In the genomic region with DNA sequence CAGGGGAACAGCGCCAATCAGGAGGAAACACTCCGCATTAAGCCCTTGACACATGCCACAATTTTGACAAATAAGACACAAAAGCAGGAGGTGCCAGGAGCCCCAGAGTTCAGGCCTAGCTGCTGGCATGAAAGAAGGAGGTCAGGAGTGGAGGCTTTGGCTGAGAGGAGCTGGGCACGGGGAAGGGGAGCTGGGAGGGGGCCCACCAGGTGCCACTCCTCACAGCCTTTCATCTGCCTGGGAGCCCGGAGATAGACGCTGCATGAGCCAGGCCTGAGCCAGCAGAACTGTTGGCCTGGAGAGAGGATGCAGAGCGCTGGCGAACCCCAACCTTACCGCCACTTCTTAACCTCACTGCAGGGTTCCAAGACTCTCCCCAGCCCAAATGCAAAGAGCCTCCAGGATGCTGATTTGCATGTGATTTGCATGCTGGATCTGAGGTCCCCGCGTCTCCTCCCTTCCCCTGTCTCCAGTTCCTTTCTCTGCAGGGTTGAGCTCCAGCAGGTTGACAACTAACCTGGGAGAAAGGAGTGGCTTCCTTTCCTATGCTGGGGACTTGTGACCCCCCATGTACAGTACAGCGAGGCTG, we compare ENCODE assay signal across 1 cellular context.
TF ChIP-seq lines count a peak whose summit lies in the region.

No MANE protein-coding gene starts in this region.

TF ChIP-seq in HepG2, 621 proteins besides CTCF, POLR2A, EP300 and RAD21 (continued from another document and continues in another):
- TF ChIP-seq, protein P1, sequence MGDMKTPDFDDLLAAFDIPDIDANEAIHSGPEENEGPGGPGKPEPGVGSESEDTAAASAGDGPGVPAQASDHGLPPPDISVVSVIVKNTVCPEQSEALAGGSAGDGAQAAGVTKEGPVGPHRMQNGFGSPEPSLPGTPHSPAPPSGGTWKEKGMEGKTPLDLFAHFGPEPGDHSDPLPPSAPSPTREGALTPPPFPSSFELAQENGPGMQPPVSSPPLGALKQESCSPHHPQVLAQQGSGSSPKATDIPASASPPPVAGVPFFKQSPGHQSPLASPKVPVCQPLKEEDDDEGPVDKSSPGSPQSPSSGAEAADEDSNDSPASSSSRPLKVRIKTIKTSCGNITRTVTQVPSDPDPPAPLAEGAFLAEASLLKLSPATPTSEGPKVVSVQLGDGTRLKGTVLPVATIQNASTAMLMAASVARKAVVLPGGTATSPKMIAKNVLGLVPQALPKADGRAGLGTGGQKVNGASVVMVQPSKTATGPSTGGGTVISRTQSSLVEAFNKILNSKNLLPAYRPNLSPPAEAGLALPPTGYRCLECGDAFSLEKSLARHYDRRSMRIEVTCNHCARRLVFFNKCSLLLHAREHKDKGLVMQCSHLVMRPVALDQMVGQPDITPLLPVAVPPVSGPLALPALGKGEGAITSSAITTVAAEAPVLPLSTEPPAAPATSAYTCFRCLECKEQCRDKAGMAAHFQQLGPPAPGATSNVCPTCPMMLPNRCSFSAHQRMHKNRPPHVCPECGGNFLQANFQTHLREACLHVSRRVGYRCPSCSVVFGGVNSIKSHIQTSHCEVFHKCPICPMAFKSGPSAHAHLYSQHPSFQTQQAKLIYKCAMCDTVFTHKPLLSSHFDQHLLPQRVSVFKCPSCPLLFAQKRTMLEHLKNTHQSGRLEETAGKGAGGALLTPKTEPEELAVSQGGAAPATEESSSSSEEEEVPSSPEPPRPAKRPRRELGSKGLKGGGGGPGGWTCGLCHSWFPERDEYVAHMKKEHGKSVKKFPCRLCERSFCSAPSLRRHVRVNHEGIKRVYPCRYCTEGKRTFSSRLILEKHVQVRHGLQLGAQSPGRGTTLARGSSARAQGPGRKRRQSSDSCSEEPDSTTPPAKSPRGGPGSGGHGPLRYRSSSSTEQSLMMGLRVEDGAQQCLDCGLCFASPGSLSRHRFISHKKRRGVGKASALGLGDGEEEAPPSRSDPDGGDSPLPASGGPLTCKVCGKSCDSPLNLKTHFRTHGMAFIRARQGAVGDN (CRISPR knock-in tag; IDR thresholded peaks at IDR 0.05), result peak; percentile 51
- TF ChIP-seq ZNF672 (CRISPR knock-in tag; IDR thresholded peaks at IDR 0.05), result no peak
- TF ChIP-seq ZNF816 (CRISPR knock-in tag; IDR thresholded peaks at IDR 0.05; ENCODE audit: borderline replicate concordance), result no peak
- TF ChIP-seq CENPT (CRISPR knock-in tag; IDR thresholded peaks at IDR 0.05; ENCODE audit: low read depth), result no peak
- peak; percentile 29; the same call in 1 of the 2 replicates for TF ChIP-seq ZNF768 (CRISPR knock-in tag; IDR thresholded peaks at IDR 0.05)
- no peak for TF ChIP-seq ELF3 (CRISPR knock-in tag; IDR thresholded peaks at IDR 0.05)
- no peak for TF ChIP-seq THYN1 (CRISPR knock-in tag; IDR thresholded peaks at IDR 0.05; ENCODE audit: borderline replicate concordance, low read depth)
- no peak for TF ChIP-seq SRSF9 (IDR thresholded peaks at IDR 0.05; ENCODE audit: borderline replicate concordance, insufficient read depth, low read depth, low read length, poor library complexity, severe bottlenecking)
- no peak for TF ChIP-seq ZNF234 (CRISPR knock-in tag; conservative IDR thresholded peaks at IDR 0.05)
- TF ChIP-seq CHCHD3 (CRISPR knock-in tag; IDR thresholded peaks at IDR 0.05), result no peak
- TF ChIP-seq MBNL3 (CRISPR knock-in tag; conservative IDR thresholded peaks at IDR 0.05), result no peak
- TF ChIP-seq NFYC (CRISPR knock-in tag; IDR thresholded peaks at IDR 0.05), result no peak
- TF ChIP-seq ZNF383 (CRISPR knock-in tag; IDR thresholded peaks at IDR 0.05; ENCODE audit: borderline replicate concordance), result no peak
- no peak for TF ChIP-seq AGO1 (IDR thresholded peaks at IDR 0.05; ENCODE audit: low read depth, low read length, poor library complexity, severe bottlenecking)
- TF ChIP-seq, protein P2, sequence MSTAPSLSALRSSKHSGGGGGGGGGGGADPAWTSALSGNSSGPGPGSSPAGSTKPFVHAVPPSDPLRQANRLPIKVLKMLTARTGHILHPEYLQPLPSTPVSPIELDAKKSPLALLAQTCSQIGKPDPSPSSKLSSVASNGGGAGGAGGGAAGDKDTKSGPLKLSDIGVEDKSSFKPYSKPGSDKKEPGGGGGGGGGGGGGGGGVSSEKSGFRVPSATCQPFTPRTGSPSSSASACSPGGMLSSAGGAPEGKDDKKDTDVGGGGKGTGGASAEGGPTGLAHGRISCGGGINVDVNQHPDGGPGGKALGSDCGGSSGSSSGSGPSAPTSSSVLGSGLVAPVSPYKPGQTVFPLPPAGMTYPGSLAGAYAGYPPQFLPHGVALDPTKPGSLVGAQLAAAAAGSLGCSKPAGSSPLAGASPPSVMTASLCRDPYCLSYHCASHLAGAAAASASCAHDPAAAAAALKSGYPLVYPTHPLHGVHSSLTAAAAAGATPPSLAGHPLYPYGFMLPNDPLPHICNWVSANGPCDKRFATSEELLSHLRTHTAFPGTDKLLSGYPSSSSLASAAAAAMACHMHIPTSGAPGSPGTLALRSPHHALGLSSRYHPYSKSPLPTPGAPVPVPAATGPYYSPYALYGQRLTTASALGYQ (CRISPR knock-in tag; IDR thresholded peaks at IDR 0.05), result no peak
- no peak for TF ChIP-seq ZNF619 (CRISPR knock-in tag; IDR thresholded peaks at IDR 0.05)
- TF ChIP-seq, protein P3, sequence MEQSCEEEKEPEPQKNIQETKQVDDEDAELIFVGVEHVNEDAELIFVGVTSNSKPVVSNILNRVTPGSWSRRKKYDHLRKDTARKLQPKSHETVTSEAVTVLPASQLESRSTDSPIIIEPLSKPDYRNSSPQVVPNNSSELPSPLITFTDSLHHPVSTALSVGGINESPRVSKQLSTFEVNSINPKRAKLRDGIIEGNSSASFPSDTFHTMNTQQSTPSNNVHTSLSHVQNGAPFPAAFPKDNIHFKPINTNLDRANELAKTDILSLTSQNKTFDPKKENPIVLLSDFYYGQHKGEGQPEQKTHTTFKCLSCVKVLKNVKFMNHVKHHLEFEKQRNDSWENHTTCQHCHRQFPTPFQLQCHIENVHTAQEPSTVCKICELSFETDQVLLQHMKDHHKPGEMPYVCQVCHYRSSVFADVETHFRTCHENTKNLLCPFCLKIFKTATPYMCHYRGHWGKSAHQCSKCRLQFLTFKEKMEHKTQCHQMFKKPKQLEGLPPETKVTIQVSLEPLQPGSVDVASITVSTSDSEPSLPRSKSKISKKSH (CRISPR knock-in tag; IDR thresholded peaks at IDR 0.05; ENCODE audit: borderline replicate concordance), result 0 out of 2 replicates have a peak, but pooled peaks have one; percentile 34
- TF ChIP-seq, protein P4, sequence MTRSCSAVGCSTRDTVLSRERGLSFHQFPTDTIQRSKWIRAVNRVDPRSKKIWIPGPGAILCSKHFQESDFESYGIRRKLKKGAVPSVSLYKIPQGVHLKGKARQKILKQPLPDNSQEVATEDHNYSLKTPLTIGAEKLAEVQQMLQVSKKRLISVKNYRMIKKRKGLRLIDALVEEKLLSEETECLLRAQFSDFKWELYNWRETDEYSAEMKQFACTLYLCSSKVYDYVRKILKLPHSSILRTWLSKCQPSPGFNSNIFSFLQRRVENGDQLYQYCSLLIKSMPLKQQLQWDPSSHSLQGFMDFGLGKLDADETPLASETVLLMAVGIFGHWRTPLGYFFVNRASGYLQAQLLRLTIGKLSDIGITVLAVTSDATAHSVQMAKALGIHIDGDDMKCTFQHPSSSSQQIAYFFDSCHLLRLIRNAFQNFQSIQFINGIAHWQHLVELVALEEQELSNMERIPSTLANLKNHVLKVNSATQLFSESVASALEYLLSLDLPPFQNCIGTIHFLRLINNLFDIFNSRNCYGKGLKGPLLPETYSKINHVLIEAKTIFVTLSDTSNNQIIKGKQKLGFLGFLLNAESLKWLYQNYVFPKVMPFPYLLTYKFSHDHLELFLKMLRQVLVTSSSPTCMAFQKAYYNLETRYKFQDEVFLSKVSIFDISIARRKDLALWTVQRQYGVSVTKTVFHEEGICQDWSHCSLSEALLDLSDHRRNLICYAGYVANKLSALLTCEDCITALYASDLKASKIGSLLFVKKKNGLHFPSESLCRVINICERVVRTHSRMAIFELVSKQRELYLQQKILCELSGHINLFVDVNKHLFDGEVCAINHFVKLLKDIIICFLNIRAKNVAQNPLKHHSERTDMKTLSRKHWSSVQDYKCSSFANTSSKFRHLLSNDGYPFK (CRISPR knock-in tag; IDR thresholded peaks at IDR 0.05; ENCODE audit: borderline replicate concordance), result 0 out of 2 replicates have a peak, but pooled peaks have one; percentile 30
- TF ChIP-seq, protein P5, sequence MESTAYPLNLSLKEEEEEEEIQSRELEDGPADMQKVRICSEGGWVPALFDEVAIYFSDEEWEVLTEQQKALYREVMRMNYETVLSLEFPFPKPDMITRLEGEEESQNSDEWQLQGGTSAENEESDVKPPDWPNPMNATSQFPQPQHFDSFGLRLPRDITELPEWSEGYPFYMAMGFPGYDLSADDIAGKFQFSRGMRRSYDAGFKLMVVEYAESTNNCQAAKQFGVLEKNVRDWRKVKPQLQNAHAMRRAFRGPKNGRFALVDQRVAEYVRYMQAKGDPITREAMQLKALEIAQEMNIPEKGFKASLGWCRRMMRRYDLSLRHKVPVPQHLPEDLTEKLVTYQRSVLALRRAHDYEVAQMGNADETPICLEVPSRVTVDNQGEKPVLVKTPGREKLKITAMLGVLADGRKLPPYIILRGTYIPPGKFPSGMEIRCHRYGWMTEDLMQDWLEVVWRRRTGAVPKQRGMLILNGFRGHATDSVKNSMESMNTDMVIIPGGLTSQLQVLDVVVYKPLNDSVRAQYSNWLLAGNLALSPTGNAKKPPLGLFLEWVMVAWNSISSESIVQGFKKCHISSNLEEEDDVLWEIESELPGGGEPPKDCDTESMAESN (CRISPR knock-in tag; conservative IDR thresholded peaks at IDR 0.05), result no peak
- TF ChIP-seq ZNF451 (CRISPR knock-in tag; IDR thresholded peaks at IDR 0.05), result no peak
- no peak for TF ChIP-seq ZBTB3 (CRISPR knock-in tag; IDR thresholded peaks at IDR 0.05; ENCODE audit: borderline replicate concordance, low read depth)
- TF ChIP-seq SAP130 (CRISPR knock-in tag; IDR thresholded peaks at IDR 0.05; ENCODE audit: low read depth), result no peak
- TF ChIP-seq, protein P6, sequence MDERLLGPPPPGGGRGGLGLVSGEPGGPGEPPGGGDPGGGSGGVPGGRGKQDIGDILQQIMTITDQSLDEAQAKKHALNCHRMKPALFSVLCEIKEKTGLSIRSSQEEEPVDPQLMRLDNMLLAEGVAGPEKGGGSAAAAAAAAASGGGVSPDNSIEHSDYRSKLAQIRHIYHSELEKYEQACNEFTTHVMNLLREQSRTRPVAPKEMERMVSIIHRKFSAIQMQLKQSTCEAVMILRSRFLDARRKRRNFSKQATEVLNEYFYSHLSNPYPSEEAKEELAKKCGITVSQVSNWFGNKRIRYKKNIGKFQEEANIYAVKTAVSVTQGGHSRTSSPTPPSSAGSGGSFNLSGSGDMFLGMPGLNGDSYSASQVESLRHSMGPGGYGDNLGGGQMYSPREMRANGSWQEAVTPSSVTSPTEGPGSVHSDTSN (CRISPR knock-in tag; IDR thresholded peaks at IDR 0.05), result no peak
- TF ChIP-seq PCBP1 (IDR thresholded peaks at IDR 0.05; ENCODE audit: borderline replicate concordance, low read depth, low read length), result no peak
- TF ChIP-seq, protein P7, sequence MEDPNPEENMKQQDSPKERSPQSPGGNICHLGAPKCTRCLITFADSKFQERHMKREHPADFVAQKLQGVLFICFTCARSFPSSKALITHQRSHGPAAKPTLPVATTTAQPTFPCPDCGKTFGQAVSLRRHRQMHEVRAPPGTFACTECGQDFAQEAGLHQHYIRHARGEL (CRISPR knock-in tag; IDR thresholded peaks at IDR 0.05), result no peak
- TF ChIP-seq ZNF446 (CRISPR knock-in tag; IDR thresholded peaks at IDR 0.05), result no peak
- no peak for TF ChIP-seq ZNF839 (CRISPR knock-in tag; IDR thresholded peaks at IDR 0.05; ENCODE audit: borderline replicate concordance)
- TF ChIP-seq, protein P8, sequence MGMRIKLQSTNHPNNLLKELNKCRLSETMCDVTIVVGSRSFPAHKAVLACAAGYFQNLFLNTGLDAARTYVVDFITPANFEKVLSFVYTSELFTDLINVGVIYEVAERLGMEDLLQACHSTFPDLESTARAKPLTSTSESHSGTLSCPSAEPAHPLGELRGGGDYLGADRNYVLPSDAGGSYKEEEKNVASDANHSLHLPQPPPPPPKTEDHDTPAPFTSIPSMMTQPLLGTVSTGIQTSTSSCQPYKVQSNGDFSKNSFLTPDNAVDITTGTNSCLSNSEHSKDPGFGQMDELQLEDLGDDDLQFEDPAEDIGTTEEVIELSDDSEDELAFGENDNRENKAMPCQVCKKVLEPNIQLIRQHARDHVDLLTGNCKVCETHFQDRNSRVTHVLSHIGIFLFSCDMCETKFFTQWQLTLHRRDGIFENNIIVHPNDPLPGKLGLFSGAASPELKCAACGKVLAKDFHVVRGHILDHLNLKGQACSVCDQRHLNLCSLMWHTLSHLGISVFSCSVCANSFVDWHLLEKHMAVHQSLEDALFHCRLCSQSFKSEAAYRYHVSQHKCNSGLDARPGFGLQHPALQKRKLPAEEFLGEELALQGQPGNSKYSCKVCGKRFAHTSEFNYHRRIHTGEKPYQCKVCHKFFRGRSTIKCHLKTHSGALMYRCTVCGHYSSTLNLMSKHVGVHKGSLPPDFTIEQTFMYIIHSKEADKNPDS (CRISPR knock-in tag; IDR thresholded peaks at IDR 0.05), result no peak
- no peak for TF ChIP-seq TBL1XR1 (IDR thresholded peaks at IDR 0.05; ENCODE audit: borderline replicate concordance, low read length, partially characterized antibody)
- TF ChIP-seq U2AF1 (optimal IDR thresholded peaks at IDR 0.05; ENCODE audit: low read depth, low read length), result no peak
- TF ChIP-seq ZNF572 (CRISPR knock-in tag; IDR thresholded peaks at IDR 0.05), result 0 out of 2 replicates have a peak, but pooled peaks have one; percentile 4
- TF ChIP-seq NPAS2 (CRISPR knock-in tag; IDR thresholded peaks at IDR 0.05; ENCODE audit: borderline replicate concordance), result no peak
- no peak for TF ChIP-seq RFXANK (CRISPR knock-in tag; IDR thresholded peaks at IDR 0.05)
- TF ChIP-seq RBM39 (IDR thresholded peaks at IDR 0.05; ENCODE audit: low read depth, low read length, poor library complexity, severe bottlenecking), result no peak
- TF ChIP-seq ZNF335 (CRISPR knock-in tag; IDR thresholded peaks at IDR 0.05), result no peak
- no peak for TF ChIP-seq ZNF550 (CRISPR knock-in tag; IDR thresholded peaks at IDR 0.05; ENCODE audit: borderline replicate concordance)
- no peak for TF ChIP-seq RXRB (CRISPR knock-in tag; IDR thresholded peaks at IDR 0.05; ENCODE audit: borderline replicate concordance)
- TF ChIP-seq NCOR1 (IDR thresholded peaks at IDR 0.05; ENCODE audit: borderline replicate concordance, low read length), result no peak
- TF ChIP-seq ZNF7 (CRISPR knock-in tag; IDR thresholded peaks at IDR 0.05), result no peak
- TF ChIP-seq FOXJ3 (CRISPR knock-in tag; IDR thresholded peaks at IDR 0.05; ENCODE audit: borderline replicate concordance), result no peak
- TF ChIP-seq, protein P9, sequence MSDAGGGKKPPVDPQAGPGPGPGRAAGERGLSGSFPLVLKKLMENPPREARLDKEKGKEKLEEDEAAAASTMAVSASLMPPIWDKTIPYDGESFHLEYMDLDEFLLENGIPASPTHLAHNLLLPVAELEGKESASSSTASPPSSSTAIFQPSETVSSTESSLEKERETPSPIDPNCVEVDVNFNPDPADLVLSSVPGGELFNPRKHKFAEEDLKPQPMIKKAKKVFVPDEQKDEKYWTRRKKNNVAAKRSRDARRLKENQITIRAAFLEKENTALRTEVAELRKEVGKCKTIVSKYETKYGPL (CRISPR knock-in tag; IDR thresholded peaks at IDR 0.05), result no peak
- TF ChIP-seq ZNF670 (CRISPR knock-in tag; IDR thresholded peaks at IDR 0.05; ENCODE audit: borderline replicate concordance), result 0 out of 2 replicates have a peak, but pooled peaks have one; percentile 32
